18 cellular contexts compared by ENCODE assay signal in genomic region chr2:109207201-109207600, GRCh38.
"Had no signal": no experiment of that assay in that cellular context is flagged by ENCODE, and none has a peak within 500 bp of the region (broad histone marks: within the 10 kb centered on the region; RNA-seq: fewer than 3 reads in every experiment).

No MANE protein-coding gene starts in this region.

- H3K9me3 ChIP-seq: right lobe of liver, suprapubic skin, thyroid gland, uterus had no signal

- ATAC-seq: heart left ventricle; left colon; stimulated activated effector memory CD8-positive, alpha-beta T cell treated with anti-CD3 and anti-CD28 coated beads, Interleukin-12 subunit alpha, Interleukin-12 subunit beta, amount 100 ng/mL, for 72 hours; stimulated activated naive CD8-positive, alpha-beta T cell treated with anti-CD3 and anti-CD28 coated beads, Interleukin-15, Interleukin-2, amounts not matched to agents 100 U/mL and 50 U/mL, for 24 hours had no signal

- H3K4me1 ChIP-seq: right lobe of liver had no signal

- H3K27me3 ChIP-seq: dorsolateral prefrontal cortex, heart left ventricle, right lobe of liver, suprapubic skin, thyroid gland, uterus had no signal

- H3K36me3 ChIP-seq: heart left ventricle, right lobe of liver, suprapubic skin, thyroid gland, uterus had no signal

- H3K27ac ChIP-seq: dorsolateral prefrontal cortex, heart left ventricle, psoas muscle, right lobe of liver, suprapubic skin, thyroid gland, uterus had no signal

- DNase-seq: dorsolateral prefrontal cortex; effector CD8-positive, alpha-beta T cell; foreskin melanocyte; heart left ventricle; hippocampal formation; left colon; mesendoderm; naive B cell; psoas muscle; retina; stimulated activated CD4-positive, alpha-beta T cell treated with anti-CD3 and anti-CD28 coated beads, Interleukin-4, amount 100 ng/mL, for 1 hour; stimulated activated CD8-positive, alpha-beta memory T cell treated with anti-CD3 and anti-CD28 coated beads, Interleukin-4, amount 100 ng/mL, for 48 hours; stimulated activated naive CD8-positive, alpha-beta T cell treated with anti-CD3 and anti-CD28 coated beads, Interleukin-15, Interleukin-2, amounts not matched to agents 100 U/mL and 50 U/mL, for 24 hours; thyroid gland; uterus had no signal

- H3K4me3 ChIP-seq: dorsolateral prefrontal cortex, heart left ventricle, psoas muscle, right lobe of liver, suprapubic skin, thyroid gland, uterus had no signal
